Comparison of ENCODE assay signal across 33 cellular contexts in genomic region chr9:134850611-134851010, GRCh38. TPM values are rescaled to one million over a fixed set of nuclear protein-coding genes. Genes with fewer than 3 reads are reported as not detected.
"Had no signal": no experiment of that assay in that cellular context is flagged by ENCODE, and none has a peak within 500 bp of the region (broad histone marks: within the 10 kb centered on the region; RNA-seq: fewer than 3 reads in every experiment).

No MANE protein-coding gene starts in this region.

- H3K4me3 Mint-ChIP-seq: immature natural killer cell; mesothelial cell of epicardium; naive B cell; natural killer cell; nephron progenitor cell; stimulated activated naive B cell treated with anti-CD40 and anti-IgM and Interleukin-4, amounts not matched to agents 10 μg/mL and 1 μg/mL and 100 μg/mL, for 72 hours; type B pancreatic cell had no signal

- ATAC-seq: heart left ventricle; right lobe of liver; stimulated activated naive CD8-positive, alpha-beta T cell treated with anti-CD3 and anti-CD28 coated beads, Interleukin-15, Interleukin-2, amounts not matched to agents 100 U/mL and 50 U/mL, for 24 hours had no signal

- H3K27ac ChIP-seq: heart left ventricle, left ventricle myocardium inferior, neural progenitor cell, parathyroid adenoma, right atrium auricular region, right lobe of liver, stomach, testis, thyroid gland, uterus had no signal

- H3K27me3 ChIP-seq: heart left ventricle, neural progenitor cell, right atrium auricular region, right lobe of liver, testis, thyroid gland, uterus had no signal

- H3K4me3 ChIP-seq: heart left ventricle, left ventricle myocardium inferior, lung, neural progenitor cell, right atrium auricular region, right lobe of liver, smooth muscle cell, stomach, testis, thyroid gland, uterus had no signal

- DNase-seq: heart left ventricle; hypothalamus; left ventricle myocardium inferior; mesendoderm; naive B cell; natural killer cell; nephron progenitor cell; stimulated activated CD4-positive, alpha-beta T cell treated with anti-CD3 and anti-CD28 coated beads, Interleukin-12 subunit alpha, Interleukin-12 subunit beta, amount 100 ng/mL, for 4 hours; stimulated activated CD4-positive, alpha-beta T cell treated with anti-CD3 and anti-CD28 coated beads, Interleukin-15, amount 100 ng/mL, for 24 hours; stimulated activated CD4-positive, alpha-beta T cell treated with anti-CD3 and anti-CD28 coated beads, Interleukin-2, amount 100 ng/mL, for 24 hours; stimulated activated CD4-positive, alpha-beta T cell treated with anti-CD3 and anti-CD28 coated beads, Interleukin-4, amount 100 ng/mL, for 1 hour; stimulated activated naive B cell treated with anti-CD40 and anti-IgM and Interleukin-4, amounts not matched to agents 10 μg/mL and 1 μg/mL and 100 μg/mL, for 72 hours; stimulated activated naive CD8-positive, alpha-beta T cell treated with anti-CD3 and anti-CD28 coated beads, Interleukin-15, Interleukin-2, amounts not matched to agents 100 U/mL and 50 U/mL, for 24 hours; stomach; testis; thyroid gland; uterus had no signal

- H3K36me3 Mint-ChIP-seq: immature natural killer cell; mesothelial cell of epicardium; naive B cell; natural killer cell; neural progenitor cell; stimulated activated naive B cell treated with anti-CD40 and anti-IgM and Interleukin-4, amounts not matched to agents 10 μg/mL and 1 μg/mL and 100 μg/mL, for 72 hours; type B pancreatic cell had no signal

- H3K27ac Mint-ChIP-seq: immature natural killer cell; mesothelial cell of epicardium; naive B cell; natural killer cell; nephron progenitor cell; neural progenitor cell; progenitor cell of endocrine pancreas; stimulated activated naive B cell treated with anti-CD40 and anti-IgM and Interleukin-4, amounts not matched to agents 10 μg/mL and 1 μg/mL and 100 μg/mL, for 72 hours; type B pancreatic cell had no signal

- FAIRE-seq: islet of Langerhans had no signal

- H3K9ac ChIP-seq: neural progenitor cell, parathyroid adenoma had no signal

- H3K27me3 Mint-ChIP-seq: type B pancreatic cell had no signal

- H3K4me1 Mint-ChIP-seq: immature natural killer cell; mesothelial cell of epicardium; naive B cell; natural killer cell; nephron progenitor cell; neural progenitor cell; stimulated activated naive B cell treated with anti-CD40 and anti-IgM and Interleukin-4, amounts not matched to agents 10 μg/mL and 1 μg/mL and 100 μg/mL, for 72 hours had no signal

- H3K4me2 ChIP-seq: neural progenitor cell, smooth muscle cell had no signal

- H2AFZ ChIP-seq: neural progenitor cell, parathyroid adenoma had no signal

- H3K4me1 ChIP-seq: heart left ventricle, left ventricle myocardium inferior, neural progenitor cell, parathyroid adenoma, right atrium auricular region, right lobe of liver, stomach, thyroid gland, uterus had no signal

- H3K36me3 ChIP-seq: heart left ventricle, left ventricle myocardium inferior, neural progenitor cell, right atrium auricular region, right lobe of liver, thyroid gland, uterus had no signal

- H3K79me2 ChIP-seq: parathyroid adenoma had no signal

- H3K9me3 ChIP-seq: heart left ventricle, left ventricle myocardium inferior, right atrium auricular region, right lobe of liver, testis, thyroid gland, uterus had no signal

- H3K9me3 Mint-ChIP-seq: immature natural killer cell; mesothelial cell of epicardium; naive B cell; natural killer cell; nephron progenitor cell; stimulated activated naive B cell treated with anti-CD40 and anti-IgM and Interleukin-4, amounts not matched to agents 10 μg/mL and 1 μg/mL and 100 μg/mL, for 72 hours; type B pancreatic cell had no signal

RNA-seq across cellular contexts. Expression of gene FCN2, which starts 30.0 kb away (rescaled TPM):
- total RNA-seq: kidney epithelial cell, left ventricle myocardium inferior, lung, mesothelial cell of epicardium, mononuclear cell, natural killer cell, osteocyte, progenitor cell of endocrine pancreas, pulmonary artery endothelial cell, renal cortical epithelial cell, right atrium auricular region, smooth muscle cell, stomach had no signal
- polyA plus RNA-seq: immature natural killer cell, smooth muscle cell had no signal
